Comparison of ENCODE assay signal across 14 cellular contexts in the genomic region with DNA sequence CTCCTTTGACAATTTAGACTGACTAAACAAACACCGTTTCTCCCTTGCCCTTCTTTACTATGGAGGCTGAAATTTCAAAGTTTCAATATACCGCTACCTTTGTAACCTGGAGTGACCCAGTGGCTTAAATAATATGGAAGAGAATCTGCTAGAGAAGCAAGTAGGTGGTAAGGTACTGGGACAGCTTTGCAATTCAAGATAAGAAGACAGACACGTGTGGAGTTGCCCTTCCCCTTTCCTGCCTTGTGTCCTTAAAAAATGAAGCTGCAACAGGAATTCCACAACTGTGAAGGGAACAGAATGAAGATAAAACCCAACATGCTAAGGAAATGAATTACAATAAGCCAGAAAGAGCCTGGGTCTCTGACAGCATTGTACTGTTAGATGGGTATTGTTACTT.
"Had no signal": no experiment of that assay in that cellular context is flagged by ENCODE, and none has a peak within 500 bp of the region (broad histone marks: within the 10 kb centered on the region; RNA-seq: fewer than 3 reads in every experiment).

No MANE protein-coding gene starts in this region.

- H3K36me3 ChIP-seq: adrenal gland, gastrocnemius medialis, neutrophil had no signal

- H3K27ac ChIP-seq: adrenal gland, coronary artery, epithelial cell of prostate, gastrocnemius medialis, neutrophil, VCaP had no signal

- H3K27me3 ChIP-seq: adrenal gland, gastrocnemius medialis, neutrophil had no signal

- H3K4me3 Mint-ChIP-seq: activated CD4-positive, alpha-beta T cell treated with anti-CD3 and anti-CD28 coated beads, Interleukin-2, amount 10 ng/mL, durations not matched to agents 7 days and 5 days had no signal

- H3K27me3 Mint-ChIP-seq: activated CD4-positive, alpha-beta T cell treated with anti-CD3 and anti-CD28 coated beads, Interleukin-2, amount 10 ng/mL, durations not matched to agents 7 days and 5 days had no signal

- H3K4me3 ChIP-seq: adrenal gland, coronary artery, gastrocnemius medialis had no signal

- H3K9me3 ChIP-seq: adrenal gland, gastrocnemius medialis, neutrophil had no signal

- DNase-seq: activated CD4-positive, alpha-beta T cell treated with anti-CD3 and anti-CD28 coated beads, Interleukin-2, amount 10 ng/mL, durations not matched to agents 7 days and 5 days; activated naive CD4-positive, alpha-beta T cell treated with Interleukin-2 at 50 U/mL for 16 hours; activated T-cell treated with anti-CD3 and anti-CD28 coated beads, Interleukin-2, amount 50 U/mL, for 1 hour; adrenal gland; effector CD8-positive, alpha-beta T cell; gastrocnemius medialis; kidney; small intestine; T1000; trophoblast cell had no signal

- ATAC-seq: gastrocnemius medialis had no signal

- H3K27ac Mint-ChIP-seq: activated CD4-positive, alpha-beta T cell treated with anti-CD3 and anti-CD28 coated beads, Interleukin-2, amount 10 ng/mL, durations not matched to agents 7 days and 5 days had no signal
